ENCODE assay signal across 24 cellular contexts in genomic region chr2:62536873-62537547, GRCh38. TPM values are rescaled to one million over a fixed set of nuclear protein-coding genes. Genes with fewer than 3 reads are reported as not detected.
DNase-seq lines count a peak whose midpoint lies in the region; ATAC-seq, FAIRE-seq and TF ChIP-seq lines count a peak whose summit lies in the region.
"Had no signal": no experiment of that assay in that cellular context is flagged by ENCODE, and none has a peak within 500 bp of the region (broad histone marks: within the 10 kb centered on the region; RNA-seq: fewer than 3 reads in every experiment).

No MANE protein-coding gene starts in this region.

- no peak for TF ChIP-seq CTCF in epithelial cell of esophagus (IDR thresholded peaks at IDR 0.05; ENCODE audit: insufficient read depth, low read depth, low read length, missing control alignments)
- no peak for TF ChIP-seq CTCF in lower lobe of right lung (IDR thresholded peaks at IDR 0.05)
- TF ChIP-seq CTCF in ascending aorta (IDR thresholded peaks at IDR 0.05) = no peak

- no peak overlapping the region for H3K4me3 ChIP-seq in epithelial cell of esophagus (ENCODE audit: low read length)
- no peak overlapping the region for H3K4me3 ChIP-seq in lower lobe of right lung
- no peak overlapping the region for H3K4me3 ChIP-seq in ascending aorta
- H3K4me3 ChIP-seq: GM23248, HAP-1, MG63, PC-9, SJSA1 had no signal

- H3K27ac ChIP-seq in lower lobe of right lung (no peak overlapping the region), ascending aorta (no peak overlapping the region)
- H3K27ac ChIP-seq: GM23248, PC-9, SJSA1 had no signal

- intact Hi-C loops in lower lobe of right lung (cut with DNase I) = no loop called here
- intact Hi-C loops in ascending aorta (cut with DNase I) = no loop called here
- intact Hi-C loops in head of caudate nucleus (cut with DNase I) = no loop called here

- H3K27me3 ChIP-seq in lower lobe of right lung (ENCODE audit: low read depth) (no peaks in the 10 kb centered on the region), ascending aorta (no peaks in the 10 kb centered on the region)
- H3K27me3 ChIP-seq: MG63, SJSA1 had no signal

- FAIRE-seq in urothelium cell line (lab: Jason Lieb, UNC) = peak; percentile 72
- FAIRE-seq: G401.6 had no signal

- DNase-seq in LoVo (ENCODE audit: low spot score) = peak; percentile 35
- peak; percentile 62 for DNase-seq in epithelial cell of esophagus (ENCODE audit: low read depth)
- DNase-seq in lower lobe of right lung = no peak
- no peak for DNase-seq in urothelium cell line (ENCODE audit: low spot score)
- DNase-seq in ascending aorta (ENCODE audit: low spot score in 2 of 2) = no peak
- DNase-seq in head of caudate nucleus = no peak
- DNase-seq: ACHN, C1 segment of cervical spinal cord, DMS 273 treated with DMSO at 0.1 percent for 48 hours, DND-41, GM23248, IMR-90, Karpas-422, MG63, NCI-H1048, NCI-H1436 treated with DMSO at 0.1 percent for 48 hours, NCI-H2029, NCI-H345, NCI-H524 treated with DMSO at 0.1 percent for 48 hours, PC-9 had no signal

- ATAC-seq in lower lobe of right lung (peak; percentile 44 to 63), GM18907 (IDR thresholded peaks at IDR 0.05; ENCODE audit: unreplicated experiment) (no peak)

- no peaks in the 10 kb centered on the region for H3K36me3 ChIP-seq in lower lobe of right lung
- no peaks in the 10 kb centered on the region for H3K36me3 ChIP-seq in ascending aorta
- H3K36me3 ChIP-seq: HAP-1, MG63, SJSA1 had no signal

- H3K4me1 ChIP-seq in lower lobe of right lung = no peaks in the 10 kb centered on the region
- no peaks in the 10 kb centered on the region for H3K4me1 ChIP-seq in ascending aorta
- H3K4me1 ChIP-seq: SJSA1 had no signal

- H3K9me3 ChIP-seq in lower lobe of right lung = no peaks in the 10 kb centered on the region
- no peaks in the 10 kb centered on the region for H3K9me3 ChIP-seq in ascending aorta
- H3K9me3 ChIP-seq: HAP-1, MG63, SJSA1 had no signal

RNA-seq across cellular contexts. Expression of gene TMEM17, which starts 31.0 kb away (rescaled TPM):
- total RNA-seq in lower lobe of right lung (1.8 TPM), ascending aorta (not detected)

Comparison
In these comparisons a context has a peak if more than half of its experiments do, and no peak if none do; other contexts are left out.
1. DNase-seq: peak in LoVo (single experiment) and epithelial cell of esophagus (single experiment); none in lower lobe of right lung (single experiment), urothelium cell line (single experiment), ascending aorta (0 of 2) and head of caudate nucleus (0 of 42).